2 cellular contexts compared by ENCODE assay signal in the genomic region with DNA sequence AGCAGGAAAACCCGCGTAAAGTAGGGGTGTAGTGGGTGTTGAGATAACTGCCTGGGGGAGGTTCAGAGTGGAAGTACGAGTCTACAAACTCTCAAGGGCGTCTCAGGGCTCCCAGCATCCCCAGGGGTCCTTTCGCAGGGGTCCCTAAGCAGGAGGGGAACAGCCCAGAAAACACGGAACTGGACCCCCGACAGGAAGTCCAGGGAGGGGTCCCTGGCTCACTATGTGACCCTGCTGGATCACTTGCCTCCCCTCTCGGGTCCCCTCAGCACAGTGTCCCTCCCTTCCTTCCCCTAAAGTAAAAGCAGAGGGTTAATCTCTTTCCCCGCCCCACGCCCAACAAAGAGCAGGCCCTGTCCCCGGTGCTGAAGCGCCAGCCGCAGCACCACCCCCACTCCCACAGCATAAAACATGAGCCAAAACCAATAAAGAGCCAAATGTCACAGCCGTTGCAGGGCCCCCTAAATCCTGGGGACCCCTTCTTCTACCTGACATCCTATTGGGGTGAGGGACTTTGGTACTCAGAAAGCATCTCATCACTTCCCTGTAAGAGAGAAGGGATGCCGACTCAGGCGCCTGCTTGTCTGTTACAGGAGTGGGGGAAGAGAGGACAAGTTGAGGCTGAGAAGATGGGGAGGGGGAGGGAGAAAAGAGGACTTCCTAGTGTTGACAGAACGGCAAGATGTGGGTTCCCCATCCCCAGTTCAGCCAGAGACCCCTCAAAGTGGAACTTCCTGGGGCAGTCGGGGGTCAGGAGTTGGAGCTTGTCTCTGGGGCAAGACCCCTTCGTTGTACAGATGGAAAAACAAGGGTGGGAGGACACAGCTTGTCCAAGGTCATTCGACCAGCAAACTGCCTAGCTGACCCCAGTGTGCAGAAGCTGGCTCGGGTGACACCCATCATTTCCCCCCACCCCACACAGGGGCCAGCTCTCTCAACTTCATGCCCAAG.
TF ChIP-seq lines count a peak whose summit lies in the region.

No MANE protein-coding gene starts in this region.

TF ChIP-seq in SK-N-SH, 30 proteins besides CTCF, POLR2A, EP300 and RAD21:
- no peak for TF ChIP-seq TEAD4 (IDR thresholded peaks at IDR 0.05; ENCODE audit: borderline replicate concordance, insufficient read depth)
- TF ChIP-seq, protein P1, sequence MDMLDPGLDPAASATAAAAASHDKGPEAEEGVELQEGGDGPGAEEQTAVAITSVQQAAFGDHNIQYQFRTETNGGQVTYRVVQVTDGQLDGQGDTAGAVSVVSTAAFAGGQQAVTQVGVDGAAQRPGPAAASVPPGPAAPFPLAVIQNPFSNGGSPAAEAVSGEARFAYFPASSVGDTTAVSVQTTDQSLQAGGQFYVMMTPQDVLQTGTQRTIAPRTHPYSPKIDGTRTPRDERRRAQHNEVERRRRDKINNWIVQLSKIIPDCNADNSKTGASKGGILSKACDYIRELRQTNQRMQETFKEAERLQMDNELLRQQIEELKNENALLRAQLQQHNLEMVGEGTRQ (IDR thresholded peaks at IDR 0.05; ENCODE audit: borderline replicate concordance, low read depth, low read length): no peak
- TF ChIP-seq, protein P2, sequence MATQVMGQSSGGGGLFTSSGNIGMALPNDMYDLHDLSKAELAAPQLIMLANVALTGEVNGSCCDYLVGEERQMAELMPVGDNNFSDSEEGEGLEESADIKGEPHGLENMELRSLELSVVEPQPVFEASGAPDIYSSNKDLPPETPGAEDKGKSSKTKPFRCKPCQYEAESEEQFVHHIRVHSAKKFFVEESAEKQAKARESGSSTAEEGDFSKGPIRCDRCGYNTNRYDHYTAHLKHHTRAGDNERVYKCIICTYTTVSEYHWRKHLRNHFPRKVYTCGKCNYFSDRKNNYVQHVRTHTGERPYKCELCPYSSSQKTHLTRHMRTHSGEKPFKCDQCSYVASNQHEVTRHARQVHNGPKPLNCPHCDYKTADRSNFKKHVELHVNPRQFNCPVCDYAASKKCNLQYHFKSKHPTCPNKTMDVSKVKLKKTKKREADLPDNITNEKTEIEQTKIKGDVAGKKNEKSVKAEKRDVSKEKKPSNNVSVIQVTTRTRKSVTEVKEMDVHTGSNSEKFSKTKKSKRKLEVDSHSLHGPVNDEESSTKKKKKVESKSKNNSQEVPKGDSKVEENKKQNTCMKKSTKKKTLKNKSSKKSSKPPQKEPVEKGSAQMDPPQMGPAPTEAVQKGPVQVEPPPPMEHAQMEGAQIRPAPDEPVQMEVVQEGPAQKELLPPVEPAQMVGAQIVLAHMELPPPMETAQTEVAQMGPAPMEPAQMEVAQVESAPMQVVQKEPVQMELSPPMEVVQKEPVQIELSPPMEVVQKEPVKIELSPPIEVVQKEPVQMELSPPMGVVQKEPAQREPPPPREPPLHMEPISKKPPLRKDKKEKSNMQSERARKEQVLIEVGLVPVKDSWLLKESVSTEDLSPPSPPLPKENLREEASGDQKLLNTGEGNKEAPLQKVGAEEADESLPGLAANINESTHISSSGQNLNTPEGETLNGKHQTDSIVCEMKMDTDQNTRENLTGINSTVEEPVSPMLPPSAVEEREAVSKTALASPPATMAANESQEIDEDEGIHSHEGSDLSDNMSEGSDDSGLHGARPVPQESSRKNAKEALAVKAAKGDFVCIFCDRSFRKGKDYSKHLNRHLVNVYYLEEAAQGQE (IDR thresholded peaks at IDR 0.05; ENCODE audit: low read depth, low read length): peak; percentile 98
- no peak for TF ChIP-seq TCF12 (IDR thresholded peaks at IDR 0.05)
- TF ChIP-seq GATA2 (CRISPR knock-in tag; IDR thresholded peaks at IDR 0.05): no peak
- TF ChIP-seq, protein P3, sequence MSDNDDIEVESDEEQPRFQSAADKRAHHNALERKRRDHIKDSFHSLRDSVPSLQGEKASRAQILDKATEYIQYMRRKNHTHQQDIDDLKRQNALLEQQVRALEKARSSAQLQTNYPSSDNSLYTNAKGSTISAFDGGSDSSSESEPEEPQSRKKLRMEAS (IDR thresholded peaks at IDR 0.05; ENCODE audit: low read depth): no peak
- TF ChIP-seq NRF1 (IDR thresholded peaks at IDR 0.05; ENCODE audit: low read depth, low read length): no peak
- no peak for TF ChIP-seq NFIC (IDR thresholded peaks at IDR 0.05; ENCODE audit: borderline replicate concordance)

TF ChIP-seq in endothelial cell of umbilical vein, 7 proteins besides CTCF, POLR2A, EP300 and RAD21:
- peak; percentile 8 for TF ChIP-seq EZH2 (IDR thresholded peaks at IDR 0.05; ENCODE audit: borderline replicate concordance, low read depth, low read length, severe bottlenecking)
- TF ChIP-seq FOS (IDR thresholded peaks at IDR 0.05; ENCODE audit: borderline replicate concordance, insufficient read depth, low read length): no peak
